In genomic region chr18:23438608-23439366, GRCh38 we compare ENCODE assay signal across 10 cellular contexts. TPM values are rescaled to one million over a fixed set of nuclear protein-coding genes. Genes with fewer than 3 reads are reported as not detected.
DNase-seq lines count a peak whose midpoint lies in the region; ATAC-seq and TF ChIP-seq lines count a peak whose summit lies in the region.
"Had no signal": no experiment of that assay in that cellular context is flagged by ENCODE, and none has a peak within 500 bp of the region (broad histone marks: within the 10 kb centered on the region; RNA-seq: fewer than 3 reads in every experiment).

No MANE protein-coding gene starts in this region.

- intact Hi-C loops in activated CD4-positive, alpha-beta T cell treated with anti-CD3 and anti-CD28 coated beads, Interleukin-2, amount 10 ng/mL, durations not matched to agents 24 days and 14 days (cut with micrococcal nuclease): loop anchor here (2.0 kb wide), 1 partner anchor 146 kb away; no protein-coding TSS in a partner anchor

- no peak for TF ChIP-seq CTCF in VCaP (conservative IDR thresholded peaks at IDR 0.05)
- TF ChIP-seq CTCF in fibroblast of mammary gland (conservative IDR thresholded peaks at IDR 0.05; ENCODE audit: control insufficient read depth, insufficient read depth, low read depth, low read length): no peak

- H3K36me3 Mint-ChIP-seq in activated CD4-positive, alpha-beta T cell treated with anti-CD3 and anti-CD28 coated beads, Interleukin-2, amount 10 ng/mL, durations not matched to agents 24 days and 14 days (ENCODE audit: low read depth): no peaks in the 10 kb centered on the region
- H3K36me3 Mint-ChIP-seq in stimulated activated memory B cell treated with anti-CD40 and anti-IgM and Interleukin-4, amounts not matched to agents 10 μg/mL and 1 μg/mL and 100 μg/mL, for 72 hours: no peaks in the 10 kb centered on the region

- peak overlapping the region; percentile 89 for H3K4me3 Mint-ChIP-seq in activated CD4-positive, alpha-beta T cell treated with anti-CD3 and anti-CD28 coated beads, Interleukin-2, amount 10 ng/mL, durations not matched to agents 24 days and 14 days
- peak overlapping the region; percentile 47 for H3K4me3 Mint-ChIP-seq in stimulated activated memory B cell treated with anti-CD40 and anti-IgM and Interleukin-4, amounts not matched to agents 10 μg/mL and 1 μg/mL and 100 μg/mL, for 72 hours

- peak overlapping the region; percentile 95 for H3K4me3 ChIP-seq in fibroblast of mammary gland (ENCODE audit: control insufficient read depth, low read depth, low read length)

- no peak for ATAC-seq in stimulated activated memory B cell treated with anti-CD40 and anti-IgM and Interleukin-4, amounts not matched to agents 10 μg/mL and 1 μg/mL and 100 μg/mL, for 72 hours
- no peak for ATAC-seq in GM18517 (IDR thresholded peaks at IDR 0.05; ENCODE audit: unreplicated experiment)
- no peak for ATAC-seq in HG02970 (IDR thresholded peaks at IDR 0.05; ENCODE audit: low FRiP score, unreplicated experiment)

- peak overlapping the region; percentile 52; the same call in 1 of the 2 replicates for H3K27ac ChIP-seq in VCaP

- H3K4me1 Mint-ChIP-seq in activated CD4-positive, alpha-beta T cell treated with anti-CD3 and anti-CD28 coated beads, Interleukin-2, amount 10 ng/mL, durations not matched to agents 24 days and 14 days: peaks cover 14% of the 10 kb centered on the region
- peaks cover 25% of the 10 kb centered on the region for H3K4me1 Mint-ChIP-seq in stimulated activated memory B cell treated with anti-CD40 and anti-IgM and Interleukin-4, amounts not matched to agents 10 μg/mL and 1 μg/mL and 100 μg/mL, for 72 hours

- H3K27ac Mint-ChIP-seq in activated CD4-positive, alpha-beta T cell treated with anti-CD3 and anti-CD28 coated beads, Interleukin-2, amount 10 ng/mL, durations not matched to agents 24 days and 14 days: no peak overlapping the region
- no peak overlapping the region for H3K27ac Mint-ChIP-seq in stimulated activated memory B cell treated with anti-CD40 and anti-IgM and Interleukin-4, amounts not matched to agents 10 μg/mL and 1 μg/mL and 100 μg/mL, for 72 hours

- peaks cover 2% of the 10 kb centered on the region for H3K27me3 Mint-ChIP-seq in activated CD4-positive, alpha-beta T cell treated with anti-CD3 and anti-CD28 coated beads, Interleukin-2, amount 10 ng/mL, durations not matched to agents 24 days and 14 days
- H3K27me3 Mint-ChIP-seq in stimulated activated memory B cell treated with anti-CD40 and anti-IgM and Interleukin-4, amounts not matched to agents 10 μg/mL and 1 μg/mL and 100 μg/mL, for 72 hours: no peaks in the 10 kb centered on the region

- H3K9me3 Mint-ChIP-seq in activated CD4-positive, alpha-beta T cell treated with anti-CD3 and anti-CD28 coated beads, Interleukin-2, amount 10 ng/mL, durations not matched to agents 24 days and 14 days: no peaks in the 10 kb centered on the region
- no peaks in the 10 kb centered on the region for H3K9me3 Mint-ChIP-seq in stimulated activated memory B cell treated with anti-CD40 and anti-IgM and Interleukin-4, amounts not matched to agents 10 μg/mL and 1 μg/mL and 100 μg/mL, for 72 hours

- DNase-seq in activated CD4-positive, alpha-beta T cell treated with anti-CD3 and anti-CD28 coated beads, Interleukin-2, amount 10 ng/mL, durations not matched to agents 24 days and 14 days: no peak
- no peak for DNase-seq in activated CD4-positive, alpha-beta T cell treated with anti-CD3 and anti-CD28 coated beads, Interleukin-2, amount 50 U/mL, for 4 hours
- DNase-seq in fibroblast of mammary gland (ENCODE audit: low read depth) (no peak), GOT3 (lab: John Stamatoyannopoulos, UW) (no peak)
- DNase-seq: heart left ventricle; stimulated activated CD4-positive, alpha-beta T cell treated with anti-CD3 and anti-CD28 coated beads, Interleukin-4, amount 100 ng/mL, for 1 hour had no signal

RNA-seq across cellular contexts. Expression of gene RIOK3, which starts 14.3 kb away (rescaled TPM):
- total RNA-seq in activated CD4-positive, alpha-beta T cell treated with anti-CD3 and anti-CD28 coated beads, Interleukin-2, amount 10 ng/mL, durations not matched to agents 24 days and 14 days: 46.7 and 53.3 TPM in 2 replicates
